6 cellular contexts compared by ENCODE assay signal in genomic region chr10:42113158-42113450, GRCh38.
"Had no signal": no experiment of that assay in that cellular context is flagged by ENCODE, and none has a peak within 500 bp of the region (broad histone marks: within the 10 kb centered on the region; RNA-seq: fewer than 3 reads in every experiment).

No MANE protein-coding gene starts in this region.

- DNase-seq: GOT3, HFFc6, IMR-90, KG1 had no signal

- FAIRE-seq: HTR-8/SVneo, K562 had no signal
